In the genomic region with DNA sequence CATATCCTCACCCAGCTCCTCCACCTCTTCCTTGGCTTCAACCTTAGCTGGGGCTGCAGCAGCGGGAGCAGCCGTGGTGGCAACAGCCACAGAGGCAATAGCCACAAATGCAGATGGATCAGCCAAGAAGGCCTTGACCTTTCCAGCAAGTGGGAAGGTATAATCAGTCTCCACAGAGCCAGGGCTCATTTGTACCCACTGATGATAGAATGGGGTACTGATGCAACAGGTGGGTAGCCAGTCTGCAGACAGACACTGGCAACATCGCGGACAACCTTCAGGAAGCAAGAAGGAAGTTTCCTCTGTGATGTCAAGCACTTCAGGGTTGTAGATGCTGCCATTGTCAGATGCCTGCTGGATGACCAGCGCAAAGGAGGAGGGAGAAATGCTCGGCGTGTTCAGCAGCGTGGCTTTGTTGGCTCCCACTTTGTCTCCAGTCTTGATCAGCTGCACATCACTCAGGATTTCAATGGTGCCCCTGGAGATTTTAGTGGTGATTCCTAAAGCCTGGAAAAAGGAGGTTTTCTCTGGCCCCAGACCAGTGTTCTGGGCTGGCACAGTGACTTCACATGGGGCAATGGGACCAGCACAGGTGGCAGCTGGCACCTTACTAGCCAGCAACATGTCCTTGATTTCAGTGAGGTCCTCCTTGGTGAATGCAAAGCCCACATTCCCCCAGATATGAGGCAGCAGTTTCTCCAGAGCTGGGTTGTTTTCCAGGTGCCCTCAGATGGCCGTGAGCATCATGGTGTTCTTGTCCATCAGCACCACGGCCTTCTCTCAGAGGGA, we compare ENCODE assay signal across 17 cellular contexts. TPM values are rescaled to one million over a fixed set of nuclear protein-coding genes. Genes with fewer than 3 reads are reported as not detected.
DNase-seq lines count a peak whose midpoint lies in the region; ATAC-seq and TF ChIP-seq lines count a peak whose summit lies in the region.
"Had no signal": no experiment of that assay in that cellular context is flagged by ENCODE, and none has a peak within 500 bp of the region (broad histone marks: within the 10 kb centered on the region; RNA-seq: fewer than 3 reads in every experiment).

No MANE protein-coding gene starts in this region.

- no peaks in the 10 kb centered on the region for H3K79me1 ChIP-seq in neuronal stem cell (ENCODE audit: low read depth, low read length)

- TF ChIP-seq CTCF in RWPE2 (IDR thresholded peaks at IDR 0.05; ENCODE audit: poor library complexity, severe bottlenecking) (no peak), upper lobe of right lung (IDR thresholded peaks at IDR 0.05) (no peak), esophagus muscularis mucosa (IDR thresholded peaks at IDR 0.05) (no peak)

- no peak for TF ChIP-seq POLR2A in esophagus muscularis mucosa (IDR thresholded peaks at IDR 0.05; ENCODE audit: low read depth)

- no peak overlapping the region for H3K4ac ChIP-seq in neuronal stem cell (ENCODE audit: low read length)

- H3K9me3 Mint-ChIP-seq in central memory CD8-positive, alpha-beta T cell: no peaks in the 10 kb centered on the region
- H3K9me3 Mint-ChIP-seq: CD4-positive, alpha-beta memory T cell; HFFc6 had no signal

- H3K27me3 Mint-ChIP-seq in central memory CD8-positive, alpha-beta T cell: no peaks in the 10 kb centered on the region

- H3K4me3 Mint-ChIP-seq in central memory CD8-positive, alpha-beta T cell: no peak overlapping the region

- DNase-seq in RWPE2 (ENCODE audit: low spot score) (peak; percentile 43), neuronal stem cell (ENCODE audit: low spot score) (no peak), upper lobe of right lung (peak; percentile 43), esophagus muscularis mucosa (ENCODE audit: extremely low spot score) (no peak), SK-N-DZ (ENCODE audit: low spot score) (no peak), NOMO-1 treated with DMSO at 0.1 percent for 48 hours (lab: John Stamatoyannopoulos, UW; ENCODE audit: unreplicated experiment) (no peak)
- no peak for DNase-seq in central memory CD8-positive, alpha-beta T cell (ENCODE audit: low spot score in 2 of 2)
- DNase-seq: DND-41, HFFc6 had no signal

- H3K27me3 ChIP-seq in RWPE2 (ENCODE audit: insufficient read depth, poor library complexity, severe bottlenecking): no peaks in the 10 kb centered on the region
- peaks cover 0 to 7% (median 6%) of the 10 kb centered on the region in 3 experiments for H3K27me3 ChIP-seq in neuronal stem cell (ENCODE audit: control insufficient read depth in 3 of 3, insufficient read depth in 3 of 3, low read depth in 1 of 3, low read length in 3 of 3)
- H3K27me3 ChIP-seq in upper lobe of right lung: no peaks in the 10 kb centered on the region
- H3K27me3 ChIP-seq in esophagus muscularis mucosa: peaks cover 0 to 4% (median 0%) of the 10 kb centered on the region in 4 donors
- H3K27me3 ChIP-seq: BE2C had no signal

- no peak overlapping the region for H2BK15ac ChIP-seq in neuronal stem cell (ENCODE audit: low read length)

- H4K8ac ChIP-seq in neuronal stem cell (ENCODE audit: low read depth, low read length): no peak overlapping the region

- H3K9ac ChIP-seq in neuronal stem cell (ENCODE audit: low read depth, low read length, poor library complexity): peak overlapping the region; percentile 12

- no peak overlapping the region for H3K14ac ChIP-seq in neuronal stem cell (ENCODE audit: low read length)

- H3K18ac ChIP-seq in neuronal stem cell (ENCODE audit: low read length): no peak overlapping the region

- H3K4me1 ChIP-seq in RWPE2 (ENCODE audit: insufficient read depth, poor library complexity, severe bottlenecking) (peaks cover 23% of the 10 kb centered on the region), neuronal stem cell (ENCODE audit: control insufficient read depth in 2 of 2, insufficient read depth in 1 of 2, low read depth in 1 of 2, low read length in 2 of 2) (peaks cover 5 to 18% of the 10 kb centered on the region in 2 donors), upper lobe of right lung (peaks cover 23% of the 10 kb centered on the region), esophagus muscularis mucosa (peaks cover 0 to 20% (median 13%) of the 10 kb centered on the region in 4 donors)
- H3K4me1 ChIP-seq: BE2C had no signal

- H3K23ac ChIP-seq in neuronal stem cell (ENCODE audit: low read depth, low read length, poor library complexity): peak overlapping the region; percentile 58

- peaks cover 8% of the 10 kb centered on the region for H3K36me3 Mint-ChIP-seq in central memory CD8-positive, alpha-beta T cell (ENCODE audit: insufficient read depth)

- H3K36me3 ChIP-seq in RWPE2 (ENCODE audit: low read depth) (no peaks in the 10 kb centered on the region), neuronal stem cell (replicated peaks in 1 of 2; ENCODE audit: control insufficient read depth in 2 of 2, insufficient read depth in 2 of 2, low read length in 2 of 2) (no peaks in the 10 kb centered on the region), upper lobe of right lung (no peaks in the 10 kb centered on the region), esophagus muscularis mucosa (no peaks in the 10 kb centered on the region)
- H3K36me3 ChIP-seq: BE2C, HAP-1 had no signal

- intact Hi-C loops in upper lobe of right lung (cut with DNase I): no loop called here
- intact Hi-C loops in esophagus muscularis mucosa (cut with DNase I): no loop called here

- no peak overlapping the region for H2AK5ac ChIP-seq in neuronal stem cell (ENCODE audit: low read depth, low read length)

- H2AFZ ChIP-seq in neuronal stem cell (ENCODE audit: low read length): no peak overlapping the region

- no peak for TF ChIP-seq EP300 in esophagus muscularis mucosa (IDR thresholded peaks at IDR 0.05)

- H3K4me3 ChIP-seq in RWPE2 (ENCODE audit: severe bottlenecking) (no peak overlapping the region), neuronal stem cell (ENCODE audit: low read length in 2 of 2) (no peak overlapping the region), upper lobe of right lung (no peak overlapping the region), esophagus muscularis mucosa (no peak overlapping the region)
- H3K4me3 ChIP-seq: A549, HAP-1 had no signal

- no peak overlapping the region for H2BK5ac ChIP-seq in neuronal stem cell (ENCODE audit: low read length)

- H4K91ac ChIP-seq in neuronal stem cell (ENCODE audit: low read depth, low read length, poor library complexity): no peak overlapping the region

- no peak overlapping the region for H3K4me2 ChIP-seq in neuronal stem cell (ENCODE audit: insufficient read depth, low read length, poor library complexity, severe bottlenecking)
- H3K4me2 ChIP-seq: A549 had no signal

- H3K9me3 ChIP-seq in RWPE2 (ENCODE audit: severe bottlenecking) (no peaks in the 10 kb centered on the region), neuronal stem cell (replicated peaks in 1 of 2; ENCODE audit: control insufficient read depth in 2 of 2, insufficient read depth in 1 of 2, low read depth in 1 of 2, low read length in 2 of 2) (no peaks in the 10 kb centered on the region), upper lobe of right lung (no peaks in the 10 kb centered on the region), esophagus muscularis mucosa (no peaks in the 10 kb centered on the region)
- H3K9me3 ChIP-seq: A549, BE2C, HAP-1 had no signal

- no peak overlapping the region for H2BK12ac ChIP-seq in neuronal stem cell (ENCODE audit: low read length)

- H3K4me1 Mint-ChIP-seq in central memory CD8-positive, alpha-beta T cell: peaks cover 69% of the 10 kb centered on the region

- H3K27ac Mint-ChIP-seq in central memory CD8-positive, alpha-beta T cell (ENCODE audit: low read depth): peak overlapping the region; percentile 38
- H3K27ac Mint-ChIP-seq: HFFc6 had no signal

- H3K27ac ChIP-seq in RWPE2 (ENCODE audit: poor library complexity, severe bottlenecking): no peak overlapping the region
- no peak overlapping the region for H3K27ac ChIP-seq in neuronal stem cell (replicated peaks; ENCODE audit: low read length)
- no peak overlapping the region for H3K27ac ChIP-seq in upper lobe of right lung
- H3K27ac ChIP-seq in esophagus muscularis mucosa (replicated peaks in 1 of 4): no peak overlapping the region
- H3K27ac ChIP-seq: A549, C4-2B had no signal

- WGBS in neuronal stem cell (ENCODE audit: extremely low coverage in 2 of 2, insufficient read length in 2 of 2, insufficient replicate concordance in 1 of 2), 2 donors: no CpG with 5 or more reads among the region's 10 CpGs
- 86% methylated on average over 6 of the region's 10 CpGs for WGBS in esophagus muscularis mucosa

- ATAC-seq in RWPE2 (ENCODE audit: low read depth) (no peak), upper lobe of right lung (no peak)
- no peak for ATAC-seq in central memory CD8-positive, alpha-beta T cell (replicated peaks; ENCODE audit: extremely low read depth, poor library complexity, severe bottlenecking)
- ATAC-seq: A549 had no signal

- H2BK120ac ChIP-seq in neuronal stem cell (ENCODE audit: low read depth, low read length): no peak overlapping the region

RNA-seq across cellular contexts. Expression of a gene that starts 4.8 kb away (rescaled TPM):
- 3.7 TPM for polyA plus RNA-seq in neuronal stem cell (2013, experiment 1 of 2)
- 3.2 TPM for polyA plus RNA-seq in neuronal stem cell (2013, experiment 2 of 2)
- total RNA-seq in upper lobe of right lung: 61.2 TPM
- total RNA-seq in esophagus muscularis mucosa: 10 to 100 TPM in 1 of 4 donors, 1 to 10 TPM in 3; 5.8 to 13.3 (median 9.7) TPM
- 12.5 and 12.6 TPM in 2 replicates for polyA plus RNA-seq in SK-N-DZ (2014; cell fraction: cytosol; rRNA removed)
- polyA plus RNA-seq in SK-N-DZ (2014; cell fraction: nucleus; rRNA removed): 71.1 and 88.9 TPM in 2 replicates

RNA-seq across cellular contexts. Expression of a gene that starts 10.9 kb away (rescaled TPM):
- 12.8 TPM for polyA plus RNA-seq in neuronal stem cell (2013, experiment 1 of 2)
- 13.4 TPM for polyA plus RNA-seq in neuronal stem cell (2013, experiment 2 of 2)
- total RNA-seq in upper lobe of right lung (39.5 TPM), esophagus muscularis mucosa (10 to 100 TPM; 39.0 to 41.3 (median 40.7) TPM)
- 13.1 and 14.5 TPM in 2 replicates for polyA plus RNA-seq in SK-N-DZ (2014; cell fraction: cytosol; rRNA removed)
- polyA plus RNA-seq in SK-N-DZ (2014; cell fraction: nucleus; rRNA removed): 9.4 and 9.9 TPM in 2 replicates

RNA-seq across cellular contexts. Expression of a gene that starts 28.2 kb away (rescaled TPM):
- 0.13 TPM for polyA plus RNA-seq in neuronal stem cell (2013, experiment 1 of 2)
- polyA plus RNA-seq in neuronal stem cell (2013, experiment 2 of 2): 0.08 TPM
- 72.5 TPM for total RNA-seq in upper lobe of right lung
- total RNA-seq in esophagus muscularis mucosa: 10 to 100 TPM; 22.9 to 82.6 (median 56.3) TPM
- 0.39 and 2.8 TPM in 2 replicates for polyA plus RNA-seq in SK-N-DZ (2014; cell fraction: cytosol; rRNA removed)
- 4.7 and 9.8 TPM in 2 replicates for polyA plus RNA-seq in SK-N-DZ (2014; cell fraction: nucleus; rRNA removed)

RNA-seq across cellular contexts. Expression of a gene that starts 29.7 kb away (rescaled TPM):
- polyA plus RNA-seq in neuronal stem cell (2013, experiment 1 of 2): not detected
- not detected for polyA plus RNA-seq in neuronal stem cell (2013, experiment 2 of 2)
- total RNA-seq in upper lobe of right lung (not detected), esophagus muscularis mucosa (not detected)
- not detected in 2 replicates for polyA plus RNA-seq in SK-N-DZ (2014; cell fraction: cytosol; rRNA removed)
- 2.1 TPM in 1 of 2 replicates, not detected in the other for polyA plus RNA-seq in SK-N-DZ (2014; cell fraction: nucleus; rRNA removed)
- total RNA-seq: CD4-positive, alpha-beta memory T cell; HFFc6; HT1080 had no signal
- polyA plus RNA-seq: AG04450; CD4-positive, alpha-beta memory T cell had no signal

RNA-seq across cellular contexts. Expression of a gene that starts 38.3 kb away (rescaled TPM):
- polyA plus RNA-seq in neuronal stem cell (2013, experiment 1 of 2): not detected
- not detected for polyA plus RNA-seq in neuronal stem cell (2013, experiment 2 of 2)
- not detected for total RNA-seq in upper lobe of right lung
- total RNA-seq in esophagus muscularis mucosa: 1 to 10 TPM in 1 of 4 donors, not detected in 3; 1.8 TPM
- polyA plus RNA-seq in SK-N-DZ (2014; cell fraction: cytosol; rRNA removed): not detected in 2 replicates
- not detected in 2 replicates for polyA plus RNA-seq in SK-N-DZ (2014; cell fraction: nucleus; rRNA removed)
- total RNA-seq: CD4-positive, alpha-beta memory T cell; H1; HFFc6; HT1080 had no signal
- polyA plus RNA-seq: A549; AG04450; CD4-positive, alpha-beta memory T cell; H1 had no signal

Comparison
In these comparisons a context has a peak if more than half of its experiments do, and no peak if none do; other contexts are left out.
1. DNase-seq: peak in RWPE2 (single experiment) and upper lobe of right lung (single experiment); none in central memory CD8-positive, alpha-beta T cell (0 of 2), neuronal stem cell (single experiment), esophagus muscularis mucosa (single experiment), SK-N-DZ (single experiment) and NOMO-1 treated with DMSO at 0.1 percent for 48 hours (single experiment).